Comparison of ENCODE assay signal across 10 cellular contexts in the genomic region with DNA sequence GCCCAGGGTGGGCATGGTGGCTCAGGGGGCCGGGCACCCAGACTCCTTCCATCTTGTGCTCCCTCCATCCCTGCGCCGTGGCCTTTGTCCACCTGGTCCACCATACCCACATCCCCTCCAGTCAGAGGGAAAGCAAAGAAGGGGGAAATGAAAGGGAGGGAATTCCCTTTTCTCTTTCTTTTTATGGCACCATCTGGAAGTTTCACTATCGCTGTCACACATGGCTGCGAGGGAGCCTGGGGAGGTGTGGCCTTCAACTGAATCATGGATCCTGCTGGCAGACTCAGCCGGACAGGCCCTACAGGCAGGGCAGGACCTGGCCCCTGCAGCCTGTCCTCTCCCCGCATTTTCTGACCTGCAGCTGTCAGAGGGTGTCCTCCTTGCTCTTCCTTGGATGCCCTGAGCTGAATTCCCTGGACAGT. TPM values are rescaled to one million over a fixed set of nuclear protein-coding genes. Genes with fewer than 3 reads are reported as not detected.
A peak's percentile ranks its signal among the peaks of the same experiment; 100 is the strongest.
DNase-seq lines count a peak whose midpoint lies in the region; ATAC-seq and TF ChIP-seq lines count a peak whose summit lies in the region.
"Had no signal": no experiment of that assay in that cellular context is flagged by ENCODE, and none has a peak within 500 bp of the region (broad histone marks: within the 10 kb centered on the region; RNA-seq: fewer than 3 reads in every experiment).

No MANE protein-coding gene starts in this region.

- H3K27ac ChIP-seq in RWPE1 = peak overlapping the region; percentile 32
- H3K27ac ChIP-seq in CD8-positive, alpha-beta memory T cell (ENCODE audit: low read depth, low read length) = no peak overlapping the region
- H3K27ac ChIP-seq: SK-N-MC had no signal

- no peaks in the 10 kb centered on the region for H3K9me3 ChIP-seq in CD8-positive, alpha-beta memory T cell (ENCODE audit: low read length)

- H3K4me3 ChIP-seq in H7 (ENCODE audit: insufficient read depth, low read depth, low read length) = no peak overlapping the region
- H3K4me3 ChIP-seq in CD8-positive, alpha-beta memory T cell (ENCODE audit: low read length) = no peak overlapping the region
- H3K4me3 ChIP-seq: SK-N-MC had no signal

- H3K4me1 ChIP-seq in CD8-positive, alpha-beta memory T cell (ENCODE audit: insufficient read depth, low read length) = no peaks in the 10 kb centered on the region

- no peaks in the 10 kb centered on the region for H3K36me3 ChIP-seq in H7 (replicated peaks; ENCODE audit: control insufficient read depth, insufficient read depth, low read length)
- no peaks in the 10 kb centered on the region for H3K36me3 ChIP-seq in CD8-positive, alpha-beta memory T cell (ENCODE audit: insufficient read depth, low read length)

- TF ChIP-seq CTCF in RWPE1 (conservative IDR thresholded peaks at IDR 0.05; ENCODE audit: low read depth) = no peak

- H3K4me3 Mint-ChIP-seq in CD8-positive, alpha-beta memory T cell = no peak overlapping the region

- POLR2A ChIA-PET in RWPE1 (lab: Yijun Ruan, JAX; ENCODE audit: low non-redundant PET) = interaction anchor here (0.5 kb wide), 1 partner anchor 76 kb away, joined by 3 read pairs; no protein-coding TSS in a partner anchor
- POLR2A ChIA-PET in CD8-positive, alpha-beta memory T cell (lab: Charles Lee) = no interaction called here

- H3K27me3 Mint-ChIP-seq in CD8-positive, alpha-beta memory T cell = no peaks in the 10 kb centered on the region

- DNase-seq in CD1c-positive myeloid dendritic cell (ENCODE audit: extremely low spot score) (peak; percentile 82), RWPE1 (ENCODE audit: low spot score) (peak; percentile 41), islet precursor cell (peak; percentile 84), H7 (no peak), NCI-H1105 (lab: John Stamatoyannopoulos, UW) (no peak)
- DNase-seq in CD8-positive, alpha-beta memory T cell = no peak
- DNase-seq: left cardiac atrium had no signal

- no peaks in the 10 kb centered on the region for H3K9me3 Mint-ChIP-seq in CD8-positive, alpha-beta memory T cell

- ATAC-seq in GM21717 (IDR thresholded peaks at IDR 0.05; ENCODE audit: unreplicated experiment) = peak; percentile 60
- no peak for ATAC-seq in HG03139 (IDR thresholded peaks at IDR 0.05; ENCODE audit: unreplicated experiment)

- H3K27me3 ChIP-seq in H7 (ENCODE audit: control insufficient read depth, insufficient read depth, low read length) = no peaks in the 10 kb centered on the region
- no peaks in the 10 kb centered on the region for H3K27me3 ChIP-seq in CD8-positive, alpha-beta memory T cell (ENCODE audit: insufficient read depth, low read length, poor library complexity, severe bottlenecking)

- H3K36me3 Mint-ChIP-seq in CD8-positive, alpha-beta memory T cell = no peaks in the 10 kb centered on the region

- CTCF ChIA-PET in RWPE1 (lab: Yijun Ruan, JAX) = interaction anchor here (0.6 kb wide), 1 partner anchor 73 kb away, joined by 3 read pairs; no protein-coding TSS in a partner anchor
- CTCF ChIA-PET in CD8-positive, alpha-beta memory T cell (lab: Charles Lee) = interaction anchor here (1.3 kb wide), 1 partner anchor 80 kb away, joined by 3 read pairs; no protein-coding TSS in a partner anchor

- no peak overlapping the region for H3K27ac Mint-ChIP-seq in CD8-positive, alpha-beta memory T cell

- H3K4me1 Mint-ChIP-seq in CD8-positive, alpha-beta memory T cell = peaks cover 4 to 7% (median 5%) of the 10 kb centered on the region in 3 donors

RNA-seq across cellular contexts. Expression of gene SLC12A3, which starts 6.2 kb away (rescaled TPM):
- not detected in 2 replicates for total RNA-seq in H7 (2014; rRNA removed; shearing (Covaris generic))
- total RNA-seq in CD8-positive, alpha-beta memory T cell = not detected
- not detected for polyA plus RNA-seq in CD8-positive, alpha-beta memory T cell
- total RNA-seq: left cardiac atrium had no signal

Comparison
In these comparisons a context has a peak if more than half of its experiments do, and no peak if none do; other contexts are left out.
1. DNase-seq: peak in CD1c-positive myeloid dendritic cell (single experiment), RWPE1 (single experiment) and islet precursor cell (single experiment); none in H7 (single experiment), CD8-positive, alpha-beta memory T cell (0 of 5) and NCI-H1105 (single experiment).